ENCODE assay signal across 11 cellular contexts in genomic region chr15:61327019-61327631, GRCh38.
DNase-seq lines count a peak whose midpoint lies in the region; ATAC-seq and TF ChIP-seq lines count a peak whose summit lies in the region.
"Had no signal": no experiment of that assay in that cellular context is flagged by ENCODE, and none has a peak within 500 bp of the region (broad histone marks: within the 10 kb centered on the region; RNA-seq: fewer than 3 reads in every experiment).

No MANE protein-coding gene starts in this region.

- H3K9me3 Mint-ChIP-seq in naive thymus-derived CD4-positive, alpha-beta T cell = peaks cover 0 to 6% (median 0%) of the 10 kb centered on the region in 11 donors

- no peak overlapping the region for H3K4me3 Mint-ChIP-seq in naive thymus-derived CD4-positive, alpha-beta T cell

- intact Hi-C loops in left ventricle myocardium superior (cut with micrococcal nuclease) = no loop called here
- intact Hi-C loops in naive thymus-derived CD4-positive, alpha-beta T cell (cut with micrococcal nuclease) = no loop called here

- no peaks in the 10 kb centered on the region for H3K27me3 ChIP-seq in naive thymus-derived CD4-positive, alpha-beta T cell (ENCODE audit: control insufficient read depth in 2 of 2, insufficient read depth in 2 of 2, low read length in 2 of 2)
- no peaks in the 10 kb centered on the region for H3K27me3 ChIP-seq in BE2C

- no peak overlapping the region for H3K27ac Mint-ChIP-seq in naive thymus-derived CD4-positive, alpha-beta T cell

- in situ Hi-C loops in GM13976 (cut with MboI; ENCODE audit: low sequenced_read_pairs, unreplicated experiment) (no loop called here), ACHN (cut with HindIII; ENCODE audit: low pct_ligation_motif_present, low pct_unique_long_range_greater_than_20kb, low sequenced_read_pairs) (no loop called here)

- ATAC-seq in HG02610 (IDR thresholded peaks at IDR 0.05; ENCODE audit: unreplicated experiment) (peak; percentile 61), left ventricle myocardium superior (peak; percentile 91)
- ATAC-seq in naive thymus-derived CD4-positive, alpha-beta T cell = no peak

- H3K36me3 Mint-ChIP-seq in naive thymus-derived CD4-positive, alpha-beta T cell = no peaks in the 10 kb centered on the region

- H3K4me3 ChIP-seq in naive thymus-derived CD4-positive, alpha-beta T cell (ENCODE audit: low read length) = no peak overlapping the region
- no peak overlapping the region for H3K4me3 ChIP-seq in BE2C (ENCODE audit: low read depth, low read length)

- H3K27me3 Mint-ChIP-seq in naive thymus-derived CD4-positive, alpha-beta T cell = peaks cover 5 to 35% (median 21%) of the 10 kb centered on the region in 5 donors

- H3K27ac ChIP-seq in naive thymus-derived CD4-positive, alpha-beta T cell (ENCODE audit: low read depth, low read length) = no peak overlapping the region
- H3K27ac ChIP-seq: parathyroid adenoma had no signal

- H3K9me3 ChIP-seq in naive thymus-derived CD4-positive, alpha-beta T cell (ENCODE audit: control insufficient read depth in 2 of 3, low read length in 3 of 3) = no peaks in the 10 kb centered on the region
- H3K9me3 ChIP-seq in BE2C = no peaks in the 10 kb centered on the region

- TF ChIP-seq CTCF in GM13976 (IDR thresholded peaks at IDR 0.05; ENCODE audit: borderline replicate concordance, control extremely low read depth, extremely low read depth, insufficient read depth, missing control alignments) (no peak), BE2C (IDR thresholded peaks at IDR 0.05; ENCODE audit: low read depth, low read length) (no peak)

- POLR2A ChIA-PET in naive thymus-derived CD4-positive, alpha-beta T cell (lab: Charles Lee) = no interaction called here

- H3K4me1 ChIP-seq in naive thymus-derived CD4-positive, alpha-beta T cell (ENCODE audit: control insufficient read depth in 2 of 2, insufficient read depth in 2 of 2, low read length in 2 of 2) = no peaks in the 10 kb centered on the region
- H3K4me1 ChIP-seq in BE2C = peaks cover 9% of the 10 kb centered on the region
- H3K4me1 ChIP-seq: parathyroid adenoma had no signal

- CTCF ChIA-PET in naive thymus-derived CD4-positive, alpha-beta T cell (lab: Charles Lee) = no interaction called here

- DNase-seq in GM13976 (ENCODE audit: low spot score) (peak; percentile 34), NCI-H146 (lab: John Stamatoyannopoulos, UW) (peak; percentile 63), left ventricle myocardium superior (peak; percentile 43), BE2C (no peak), ACHN (no peak)
- DNase-seq in naive thymus-derived CD4-positive, alpha-beta T cell = no peak
- DNase-seq in stimulated activated CD4-positive, alpha-beta T cell treated with anti-CD3 and anti-CD28 coated beads, Interleukin-2, amount 100 ng/mL, for 24 hours = no peak
- DNase-seq: dermis blood vessel endothelial cell, MV-4-11 had no signal

- no peaks in the 10 kb centered on the region for H3K36me3 ChIP-seq in naive thymus-derived CD4-positive, alpha-beta T cell (ENCODE audit: control insufficient read depth in 2 of 3, insufficient read depth in 3 of 3, low read length in 3 of 3)
- H3K36me3 ChIP-seq in BE2C = no peaks in the 10 kb centered on the region

- H3K4me1 Mint-ChIP-seq in naive thymus-derived CD4-positive, alpha-beta T cell = no peaks in the 10 kb centered on the region

Comparison
In these comparisons a context has a peak if more than half of its experiments do, and no peak if none do; other contexts are left out.
1. DNase-seq: peak in GM13976 (single experiment), NCI-H146 (single experiment) and left ventricle myocardium superior (single experiment); none in naive thymus-derived CD4-positive, alpha-beta T cell (0 of 9), stimulated activated CD4-positive, alpha-beta T cell treated with anti-CD3 and anti-CD28 coated beads, Interleukin-2, amount 100 ng/mL, for 24 hours (0 of 2), BE2C (single experiment) and ACHN (single experiment).